ENCODE assay signal across 8 cellular contexts in the genomic region with DNA sequence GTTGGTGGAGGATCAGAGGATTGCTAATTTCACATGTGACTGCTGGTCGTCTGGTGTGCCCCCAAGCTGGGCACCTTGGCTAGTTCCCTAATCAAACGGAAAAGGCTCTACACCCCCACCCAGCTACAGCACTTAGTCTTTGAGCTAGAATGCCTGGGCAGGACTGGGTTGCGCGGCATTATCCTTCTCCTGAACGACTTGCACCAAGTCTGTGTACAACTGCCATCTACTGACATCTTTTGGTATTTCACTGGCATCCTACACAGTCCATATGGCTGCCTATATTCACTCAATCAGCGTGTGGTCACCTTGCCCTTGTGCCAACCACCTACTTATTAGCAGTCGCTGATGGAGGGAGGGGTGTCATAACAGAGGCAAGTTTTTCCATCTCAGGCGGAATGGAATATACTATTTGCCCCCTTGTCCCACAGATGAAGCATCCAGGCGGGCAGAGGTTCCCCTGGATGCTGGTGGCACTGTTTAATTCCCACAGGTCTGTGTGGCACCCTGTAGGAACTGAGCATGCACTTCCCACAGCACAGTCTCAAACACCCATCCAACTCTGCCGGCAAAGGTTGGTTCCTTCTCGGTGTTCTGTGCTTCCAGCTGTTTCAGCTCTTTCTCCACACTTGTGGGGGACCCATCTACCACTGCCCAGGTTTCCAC.
DNase-seq lines count a peak whose midpoint lies in the region; ATAC-seq lines count a peak whose summit lies in the region.

No MANE protein-coding gene starts in this region.

- DNase-seq in SIG-M5 treated with dmso at 0.1 percent for 504 hours (lab: John Stamatoyannopoulos, UW; ENCODE audit: unreplicated experiment): peak; percentile 16
- DNase-seq in SIG-M5 (lab: John Stamatoyannopoulos, UW): no peak
- DNase-seq in OCI-M2 (lab: John Stamatoyannopoulos, UW; ENCODE audit: unreplicated experiment): peak; percentile 3
- DNase-seq in amniotic stem cell (lab: John Stamatoyannopoulos, UW): peak; percentile 26
- peak; percentile 76 for DNase-seq in iPS-NIHi7 (ENCODE audit: extremely low spot score)
- peak; percentile 26 to 34 for DNase-seq in stimulated activated CD4-positive, alpha-beta T cell treated with anti-CD3 and anti-CD28 coated beads, Interleukin-2, amount 100 ng/mL, for 24 hours

- ATAC-seq in GM21360 (IDR thresholded peaks at IDR 0.05; ENCODE audit: unreplicated experiment) (peak; percentile 97), HG03460 (IDR thresholded peaks at IDR 0.05; ENCODE audit: unreplicated experiment) (peak; percentile 87)
